ENCODE assay signal across 1 cellular context in genomic region chr10:18651324-18652007, GRCh38.
TF ChIP-seq lines count a peak whose summit lies in the region.

Gene NSUN6 (minus strand): TSS chr10:18651587. CDS start chr10:18651203, 384 bp downstream.

TF ChIP-seq in GM12878, 131 proteins besides CTCF, POLR2A, EP300 and RAD21 (continued from another document):
- TF ChIP-seq ZBTB4 (CRISPR knock-in tag; IDR thresholded peaks at IDR 0.05) (no peak), HDAC2 (IDR thresholded peaks at IDR 0.05) (no peak), IRF4 (IDR thresholded peaks at IDR 0.05; ENCODE audit: low read depth, low read length) (peak; percentile 5), USF2 (IDR thresholded peaks at IDR 0.05; ENCODE audit: borderline replicate concordance, low read depth, low read length) (no peak; the same call in 1 of the 2 replicates), SMAD1 (IDR thresholded peaks at IDR 0.05; ENCODE audit: low read depth, partially characterized antibody) (peak; percentile 70), ZNF592 (IDR thresholded peaks at IDR 0.05) (no peak), SKIL (IDR thresholded peaks at IDR 0.05; ENCODE audit: low read depth, poor library complexity, severe bottlenecking) (no peak), FOXK2 (IDR thresholded peaks at IDR 0.05) (no peak), NBN (IDR thresholded peaks at IDR 0.05) (peak; percentile 95), SPI1 (IDR thresholded peaks at IDR 0.05; ENCODE audit: borderline replicate concordance, insufficient read depth, low read depth, low read length) (no peak), IRF5 (IDR thresholded peaks at IDR 0.05; ENCODE audit: borderline replicate concordance) (0 out of 2 replicates have a peak, but pooled peaks have one; percentile 24), MEF2B (IDR thresholded peaks at IDR 0.05; ENCODE audit: partially characterized antibody, poor library complexity, severe bottlenecking) (no peak), GABPA (IDR thresholded peaks at IDR 0.05; ENCODE audit: low read depth) (peak; percentile 96), ASH2L (IDR thresholded peaks at IDR 0.05; ENCODE audit: borderline replicate concordance, low read depth) (no peak), FOS (IDR thresholded peaks at IDR 0.05; ENCODE audit: borderline replicate concordance, extremely low read depth, insufficient read length) (no peak), CHD4 (IDR thresholded peaks at IDR 0.05) (no peak), MTA3 (IDR thresholded peaks at IDR 0.05; ENCODE audit: borderline replicate concordance, low read length) (no peak), TCF7 (IDR thresholded peaks at IDR 0.05; ENCODE audit: borderline replicate concordance) (no peak), ZNF207 (IDR thresholded peaks at IDR 0.05; ENCODE audit: borderline replicate concordance) (peak; percentile 79; the same call in 1 of the 2 replicates), BACH1 (IDR thresholded peaks at IDR 0.05; ENCODE audit: borderline replicate concordance) (peak; percentile 60; the same call in 1 of the 2 replicates), RB1 (IDR thresholded peaks at IDR 0.05; ENCODE audit: borderline replicate concordance) (peak; percentile 56; the same call in 1 of the 2 replicates), HCFC1 (IDR thresholded peaks at IDR 0.05; ENCODE audit: low read length) (peak; percentile 63; the same call in 1 of the 2 replicates), HSF1 (IDR thresholded peaks at IDR 0.05; ENCODE audit: low read depth, low read length) (no peak), SIN3A (IDR thresholded peaks at IDR 0.05; ENCODE audit: low read depth, low read length) (peak; percentile 98)
TF ChIP-seq in GM12878: peak in this region for 58.
